Comparison of ENCODE assay signal across 8 cellular contexts in the genomic region with DNA sequence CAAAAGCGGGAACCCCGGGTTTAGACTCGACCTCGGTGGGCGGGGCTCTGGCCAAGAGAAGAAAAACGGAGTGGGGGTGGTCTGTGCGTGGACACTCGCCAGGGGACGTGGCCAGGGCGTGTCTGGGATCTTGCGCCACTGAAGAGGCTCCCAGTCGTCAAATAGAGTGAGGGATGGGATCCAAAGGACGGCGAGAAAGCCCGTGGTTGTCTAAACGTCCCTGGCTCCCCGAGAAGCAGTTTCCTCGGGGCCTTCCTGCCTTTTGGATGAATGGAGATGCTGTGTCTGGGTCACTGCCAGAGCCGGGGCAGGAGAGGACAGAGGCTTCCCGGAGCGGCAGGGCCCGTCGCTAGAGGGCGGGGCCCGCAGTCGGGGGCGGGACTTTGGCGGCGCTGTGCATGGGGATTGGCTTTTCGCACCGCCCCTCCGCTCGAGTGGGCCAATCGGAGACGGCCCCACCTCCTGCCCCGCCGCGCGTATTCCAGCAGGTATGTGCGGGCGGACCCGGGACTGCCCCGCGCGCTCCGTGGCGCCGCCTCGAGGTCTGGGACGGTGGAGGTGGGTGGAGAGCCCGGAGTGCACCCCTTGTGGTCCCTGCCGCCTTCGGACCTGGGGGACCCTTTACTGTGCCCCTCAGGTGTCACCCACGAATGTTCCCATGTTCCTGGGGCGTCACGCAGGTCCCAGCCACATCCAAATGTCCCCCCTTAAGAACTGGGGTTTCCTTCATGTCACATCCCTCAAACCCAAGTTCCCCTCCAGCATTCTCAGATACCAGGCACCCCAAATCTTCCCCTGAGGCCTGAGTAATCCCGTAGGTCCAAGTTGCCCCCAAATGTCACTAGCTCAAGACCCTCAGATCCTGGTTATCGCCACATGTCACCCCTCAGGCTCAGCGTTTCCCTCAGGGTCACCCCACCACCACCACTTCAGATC. TPM values are rescaled to one million over a fixed set of nuclear protein-coding genes. Genes with fewer than 3 reads are reported as not detected.
A peak's percentile ranks its signal among the peaks of the same experiment; 100 is the strongest.
DNase-seq lines count a peak whose midpoint lies in the region; ATAC-seq and TF ChIP-seq lines count a peak whose summit lies in the region.

No MANE protein-coding gene starts in this region.

- H3K4me1 Mint-ChIP-seq in CD14-positive monocyte, result peaks cover 45% of the 10 kb centered on the region

- peak overlapping the region; percentile 76 to 84 for H3K4me3 Mint-ChIP-seq in CD14-positive monocyte

- H3K4me1 ChIP-seq in NT2/D1 (ENCODE audit: insufficient read depth, insufficient read length), result peaks cover 13% of the 10 kb centered on the region
- peaks cover 36 to 38% of the 10 kb centered on the region in 2 donors for H3K4me1 ChIP-seq in mucosa of rectum (ENCODE audit: control insufficient read depth in 2 of 2, insufficient read depth in 2 of 2, low read length in 2 of 2)

- ATAC-seq in GM19328 (IDR thresholded peaks at IDR 0.05; ENCODE audit: unreplicated experiment) (peak; percentile 74), HG03571 (IDR thresholded peaks at IDR 0.05; ENCODE audit: unreplicated experiment) (peak; percentile 62)

- H3K27me3 Mint-ChIP-seq in CD14-positive monocyte (ENCODE audit: low read depth in 3 of 3), result peaks cover 0 to 18% (median 2%) of the 10 kb centered on the region in 3 donors

- H3K9ac ChIP-seq in NT2/D1 (ENCODE audit: insufficient read length, low read depth) (peak overlapping the region; percentile 79), mucosa of rectum (ENCODE audit: low read depth in 1 of 2, low read length in 2 of 2) (peak overlapping the region; percentile 60 to 68)

- H3K27ac Mint-ChIP-seq in CD14-positive monocyte, result peak overlapping the region; percentile 91 to 99 (median 94)

- H3K4me3 ChIP-seq in NT2/D1 (ENCODE audit: insufficient read length, low read depth) (peak overlapping the region; percentile 35), epithelial cell of proximal tubule (ENCODE audit: low read depth, low read length) (peak overlapping the region; percentile 22), mucosa of rectum (ENCODE audit: low read length in 2 of 2) (peak overlapping the region; percentile 62 to 70)

- DNase-seq in CD14-positive monocyte (ENCODE audit: low spot score), result peak; percentile 91
- peak; percentile 82 for DNase-seq in NT2/D1 (ENCODE audit: low read depth, low spot score)
- DNase-seq in activated T-cell treated with anti-CD3 and anti-CD28 coated beads for 4 hours, result peak; percentile 87
- no peak for DNase-seq in epithelial cell of proximal tubule (ENCODE audit: low read depth)
- DNase-seq in stimulated activated CD8-positive, alpha-beta memory T cell treated with anti-CD3 and anti-CD28 coated beads, Interleukin-7, amount 100 ng/mL, for 1 hour (ENCODE audit: low read depth in 2 of 2), result peak; percentile 75 to 83

- intact Hi-C loops in CD14-positive monocyte (cut with micrococcal nuclease), result loop anchor here (5.0 kb wide), 2 partner anchors 36 to 46 kb away; partner anchors contain the start of gene ZSWIM4 (in 1 of the 2)

- no peaks in the 10 kb centered on the region for H3K9me3 Mint-ChIP-seq in CD14-positive monocyte

- TF ChIP-seq CTCF in CD14-positive monocyte (IDR thresholded peaks at IDR 0.05) (peak; percentile 45), epithelial cell of proximal tubule (conservative IDR thresholded peaks at IDR 0.05; ENCODE audit: low read depth, low read length) (peak; percentile 51)

- H3K27me3 ChIP-seq in NT2/D1 (ENCODE audit: insufficient read depth, insufficient read length), result no peaks in the 10 kb centered on the region
- H3K27me3 ChIP-seq in mucosa of rectum (ENCODE audit: control insufficient read depth in 2 of 2, insufficient read depth in 2 of 2, low read length in 2 of 2), result no peaks in the 10 kb centered on the region

- H3K27ac ChIP-seq in mucosa of rectum (ENCODE audit: low read depth in 2 of 2, low read length in 2 of 2), result peak overlapping the region; percentile 79 to 82

- H3K9me3 ChIP-seq in NT2/D1 (ENCODE audit: insufficient read depth, low read length) (no peaks in the 10 kb centered on the region), mucosa of rectum (ENCODE audit: control insufficient read depth in 2 of 2, low read length in 2 of 2) (no peaks in the 10 kb centered on the region)

- H3K36me3 Mint-ChIP-seq in CD14-positive monocyte, result peaks cover 27 to 58% of the 10 kb centered on the region in 2 donors

- peaks cover 53% of the 10 kb centered on the region for H3K36me3 ChIP-seq in NT2/D1 (ENCODE audit: insufficient read depth, insufficient read length, low read length)
- peaks cover 10 to 26% of the 10 kb centered on the region in 2 donors for H3K36me3 ChIP-seq in mucosa of rectum (ENCODE audit: control insufficient read depth in 2 of 2, insufficient read depth in 2 of 2, low read length in 2 of 2)

RNA-seq across cellular contexts. Expression of gene ZSWIM4, which starts 38.4 kb away (rescaled TPM):
- under 1 TPM; 0.19 to 0.23 TPM for polyA plus RNA-seq in CD14-positive monocyte
- 9.4 and 13.5 TPM in 2 replicates for total RNA-seq in epithelial cell of proximal tubule

RNA-seq across cellular contexts. Expression of gene NANOS3, which starts 43.3 kb away (rescaled TPM):
- not detected for polyA plus RNA-seq in CD14-positive monocyte
- not detected in 2 replicates for total RNA-seq in epithelial cell of proximal tubule

RNA-seq across cellular contexts. Expression of gene C19orf53, which starts 59.3 kb away (rescaled TPM):
- polyA plus RNA-seq in CD14-positive monocyte, result 100 to 1,000 TPM; 132 to 156 TPM
- 197 and 200 TPM in 2 replicates for total RNA-seq in epithelial cell of proximal tubule
